Comparison of ENCODE assay signal across 12 cellular contexts in genomic region chr9:78239506-78239905, GRCh38. TPM values are rescaled to one million over a fixed set of nuclear protein-coding genes. Genes with fewer than 3 reads are reported as not detected.
A peak's percentile ranks its signal among the peaks of the same experiment; 100 is the strongest.
DNase-seq lines count a peak whose midpoint lies in the region; ATAC-seq, FAIRE-seq and TF ChIP-seq lines count a peak whose summit lies in the region.
"Had no signal": no experiment of that assay in that cellular context is flagged by ENCODE, and none has a peak within 500 bp of the region (broad histone marks: within the 10 kb centered on the region; RNA-seq: fewer than 3 reads in every experiment).

No MANE protein-coding gene starts in this region.

- H3K9me3 Mint-ChIP-seq in astrocyte (ENCODE audit: unreplicated experiment), result no peaks in the 10 kb centered on the region
- H3K9me3 Mint-ChIP-seq: activated naive CD8-positive, alpha-beta T cell treated with anti-CD3 and anti-CD28 coated beads for 36 hours had no signal

- no peaks in the 10 kb centered on the region for H3K4me1 Mint-ChIP-seq in astrocyte (ENCODE audit: low read depth, unreplicated experiment)

- H3K27ac ChIP-seq in left ventricle myocardium inferior (replicated peaks), result no peak overlapping the region
- H3K27ac ChIP-seq in astrocyte (ENCODE audit: low read depth, low read length), result no peak overlapping the region
- H3K27ac ChIP-seq in MM.1S (ENCODE audit: low read length), result no peak overlapping the region
- H3K27ac ChIP-seq: ovary had no signal

- H4K20me1 ChIP-seq in astrocyte (ENCODE audit: insufficient read depth, low read length), result peaks cover 8% of the 10 kb centered on the region
- H4K20me1 ChIP-seq in MM.1S (ENCODE audit: insufficient read depth, low read length), result no peaks in the 10 kb centered on the region

- FAIRE-seq in astrocyte (lab: Jason Lieb, UNC), result no peak
- FAIRE-seq in GM12891 (lab: Jason Lieb, UNC), result no peak

- H2AFZ ChIP-seq in astrocyte (ENCODE audit: low read depth, low read length) (no peak overlapping the region), MM.1S (ENCODE audit: low read length) (no peak overlapping the region)

- peaks cover 15% of the 10 kb centered on the region for H3K36me3 ChIP-seq in left ventricle myocardium inferior
- H3K36me3 ChIP-seq in astrocyte (ENCODE audit: insufficient read depth, low read length), result peaks cover 4% of the 10 kb centered on the region
- no peaks in the 10 kb centered on the region for H3K36me3 ChIP-seq in kidney epithelial cell (ENCODE audit: control insufficient read depth, insufficient read depth, low read length)
- no peaks in the 10 kb centered on the region for H3K36me3 ChIP-seq in MM.1S (replicated peaks; ENCODE audit: insufficient read depth, low read length)
- H3K36me3 ChIP-seq: ovary had no signal

- H3K9me2 ChIP-seq in MM.1S (replicated peaks; ENCODE audit: insufficient read depth, low read length), result no peaks in the 10 kb centered on the region

- no peak overlapping the region for H3K9ac ChIP-seq in astrocyte (ENCODE audit: low read length)
- H3K9ac ChIP-seq in MM.1S (ENCODE audit: low read length), result no peak overlapping the region

- TF ChIP-seq CTCF in left ventricle myocardium inferior (IDR thresholded peaks at IDR 0.05; ENCODE audit: borderline replicate concordance), result peak; percentile 28
- TF ChIP-seq CTCF in astrocyte (IDR thresholded peaks at IDR 0.05; ENCODE audit: insufficient read depth, low read depth, low read length), result peak; percentile 23
- peak; percentile 70 for TF ChIP-seq CTCF in kidney epithelial cell (IDR thresholded peaks at IDR 0.05; ENCODE audit: insufficient read depth, low read length, poor library complexity, severe bottlenecking)
- TF ChIP-seq CTCF in MM.1S (IDR thresholded peaks at IDR 0.05; ENCODE audit: low read length), result no peak

- H3K4me1 ChIP-seq in left ventricle myocardium inferior, result peaks cover 24% of the 10 kb centered on the region
- H3K4me1 ChIP-seq in astrocyte (ENCODE audit: insufficient read depth, low read length), result peaks cover 5% of the 10 kb centered on the region
- peaks cover 11% of the 10 kb centered on the region for H3K4me1 ChIP-seq in MM.1S (ENCODE audit: low read length)

- no peaks in the 10 kb centered on the region for H3K27me3 Mint-ChIP-seq in astrocyte (ENCODE audit: low read depth, unreplicated experiment)
- H3K27me3 Mint-ChIP-seq: activated naive CD8-positive, alpha-beta T cell treated with anti-CD3 and anti-CD28 coated beads for 36 hours had no signal

- no peak for ATAC-seq in left cardiac atrium
- ATAC-seq in HG03039 (IDR thresholded peaks at IDR 0.05; ENCODE audit: unreplicated experiment), result no peak
- ATAC-seq in stimulated activated naive CD8-positive, alpha-beta T cell treated with anti-CD3 and anti-CD28 coated beads, Interleukin-15, Interleukin-2, amounts not matched to agents 100 U/mL and 50 U/mL, for 24 hours, result no peak

- no peak for TF ChIP-seq POLR2A in GM12891 (IDR thresholded peaks at IDR 0.05; ENCODE audit: low read depth, low read length)

- no peaks in the 10 kb centered on the region for H3K9me3 ChIP-seq in left ventricle myocardium inferior (replicated peaks)
- no peaks in the 10 kb centered on the region for H3K9me3 ChIP-seq in astrocyte (ENCODE audit: insufficient read depth, low read depth, low read length)
- no peaks in the 10 kb centered on the region for H3K9me3 ChIP-seq in MM.1S (replicated peaks; ENCODE audit: insufficient read depth, low read length)
- H3K9me3 ChIP-seq: ovary had no signal

- no peak overlapping the region for H3K4me3 Mint-ChIP-seq in astrocyte (ENCODE audit: unreplicated experiment)
- H3K4me3 Mint-ChIP-seq: activated naive CD8-positive, alpha-beta T cell treated with anti-CD3 and anti-CD28 coated beads for 36 hours had no signal

- no peak for DNase-seq in left ventricle myocardium inferior
- no peak for DNase-seq in left cardiac atrium
- DNase-seq in astrocyte (ENCODE audit: low read depth), result no peak
- no peak for DNase-seq in kidney epithelial cell (ENCODE audit: low read depth)
- DNase-seq in MM.1S, result no peak
- DNase-seq in GM12891 (ENCODE audit: insufficient read length, low spot score), result no peak
- DNase-seq in stimulated activated naive CD8-positive, alpha-beta T cell treated with anti-CD3 and anti-CD28 coated beads, Interleukin-15, Interleukin-2, amounts not matched to agents 100 U/mL and 50 U/mL, for 24 hours, result no peak
- DNase-seq: activated naive CD8-positive, alpha-beta T cell treated with anti-CD3 and anti-CD28 coated beads for 36 hours; NCI-H1436; T-helper 2 cell had no signal

- H3K27ac Mint-ChIP-seq in astrocyte (ENCODE audit: unreplicated experiment), result no peak overlapping the region
- H3K27ac Mint-ChIP-seq: activated naive CD8-positive, alpha-beta T cell treated with anti-CD3 and anti-CD28 coated beads for 36 hours had no signal

- H3K4me3 ChIP-seq in left ventricle myocardium inferior, result no peak overlapping the region
- H3K4me3 ChIP-seq in astrocyte (ENCODE audit: insufficient read depth, low read depth, low read length), result no peak overlapping the region
- H3K4me3 ChIP-seq in kidney epithelial cell (ENCODE audit: low read depth, low read length), result no peak overlapping the region
- H3K4me3 ChIP-seq in MM.1S (ENCODE audit: low read length), result no peak overlapping the region
- H3K4me3 ChIP-seq: ovary had no signal

- H3K27me3 ChIP-seq in left ventricle myocardium inferior (ENCODE audit: low read depth) (no peaks in the 10 kb centered on the region), astrocyte (ENCODE audit: insufficient read depth, low read length) (no peaks in the 10 kb centered on the region), kidney epithelial cell (ENCODE audit: control insufficient read depth, insufficient read depth, low read length) (no peaks in the 10 kb centered on the region), MM.1S (replicated peaks; ENCODE audit: insufficient read depth, low read length) (no peaks in the 10 kb centered on the region)
- H3K27me3 ChIP-seq: ovary had no signal

- peaks cover 3% of the 10 kb centered on the region for H3K36me3 Mint-ChIP-seq in astrocyte (ENCODE audit: low read depth, unreplicated experiment)

- H3K79me2 ChIP-seq in astrocyte (ENCODE audit: insufficient read depth, low read length) (peaks cover 26% of the 10 kb centered on the region), MM.1S (ENCODE audit: low read length) (peaks cover 33% of the 10 kb centered on the region)

- intact Hi-C loops in left ventricle myocardium inferior (cut with micrococcal nuclease) (no loop called here), left cardiac atrium (cut with DNase I) (no loop called here)

- peaks cover 6% of the 10 kb centered on the region; the same call in 1 of the 2 replicates for H3F3A ChIP-seq in MM.1S (ENCODE audit: insufficient read depth, low read length)

- H3K4me2 ChIP-seq in astrocyte (ENCODE audit: low read length), result no peak overlapping the region
- no peak overlapping the region for H3K4me2 ChIP-seq in MM.1S (ENCODE audit: low read depth, low read length)

TF ChIP-seq in GM12891, 5 proteins besides CTCF, POLR2A, EP300 and RAD21:
- no peak for TF ChIP-seq SPI1 (IDR thresholded peaks at IDR 0.05; ENCODE audit: low read depth, low read length)
- no peak for TF ChIP-seq PAX5 (IDR thresholded peaks at IDR 0.05; ENCODE audit: insufficient read depth, low read length, severe bottlenecking)
- no peak for TF ChIP-seq POU2F2 (IDR thresholded peaks at IDR 0.05; ENCODE audit: low read depth, low read length)
- TF ChIP-seq TAF1 (IDR thresholded peaks at IDR 0.05; ENCODE audit: low read depth, low read length), result no peak

RNA-seq across cellular contexts. Expression of gene CEP78, which starts 3.6 kb away (rescaled TPM):
- total RNA-seq in left ventricle myocardium inferior (3.4 TPM), left cardiac atrium (1 to 10 TPM; 4.6 to 5.8 TPM), astrocyte (20.1 and 21.5 TPM in 2 replicates), kidney epithelial cell (14.8 and 17.9 TPM in 2 replicates)
- polyA plus RNA-seq in GM12891 (2012; ENCODE audit: low read depth, missing spikeins), result 8.5 TPM

RNA-seq across cellular contexts. Expression of gene PSAT1, which starts 57.4 kb away (rescaled TPM):
- total RNA-seq in left ventricle myocardium inferior (0.77 TPM), left cardiac atrium (1 to 10 TPM; 2.7 to 6.4 TPM), astrocyte (326 and 335 TPM in 2 replicates), kidney epithelial cell (259 and 265 TPM in 2 replicates)
- 11.0 TPM for polyA plus RNA-seq in GM12891 (2012; ENCODE audit: low read depth, missing spikeins)

Comparison
In these comparisons a context has a peak if more than half of its experiments do, and no peak if none do; other contexts are left out.
1. RNA of gene PSAT1, which starts 57.4 kb away (total RNA-seq): 326 to 335 TPM in astrocyte and 259 to 265 TPM in kidney epithelial cell; 2.7 to 6.4 TPM in left cardiac atrium and 0.77 TPM in left ventricle myocardium inferior (single experiment); every median in the first group is over 10 times any median in the second.